In the genomic region with DNA sequence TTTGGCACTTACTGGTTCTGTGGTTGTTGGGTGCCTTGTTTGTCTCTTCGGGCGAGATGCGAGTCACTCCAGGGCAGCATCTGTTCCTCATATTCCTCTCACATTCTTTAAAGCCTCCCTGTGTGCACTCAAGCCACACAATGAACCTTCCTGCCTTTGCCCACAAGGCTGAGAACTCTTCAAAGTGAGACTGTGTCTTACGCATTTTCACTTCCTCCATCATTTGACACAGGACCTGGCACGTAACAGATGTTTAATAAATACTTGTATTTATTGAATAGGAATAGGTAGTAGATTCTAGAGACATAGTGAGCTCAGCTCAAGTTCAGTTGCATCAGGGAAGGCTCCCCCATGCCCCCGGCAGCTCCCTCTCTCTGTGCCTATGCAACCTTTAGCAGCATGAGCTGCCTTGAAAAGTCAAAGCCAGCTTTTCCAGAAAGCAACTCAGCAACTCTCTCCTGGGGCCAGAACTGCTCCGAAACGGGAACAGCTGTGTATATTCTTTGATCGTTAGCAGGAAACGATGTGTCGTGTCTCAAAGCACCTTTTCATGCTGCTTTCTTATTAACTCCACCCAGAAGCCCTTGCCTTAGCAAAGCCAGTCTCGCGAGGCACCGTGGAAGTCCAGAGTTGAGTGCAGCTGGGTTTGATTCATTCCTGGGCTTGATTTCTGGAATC, we compare ENCODE assay signal across 8 cellular contexts.
DNase-seq lines count a peak whose midpoint lies in the region; ATAC-seq and TF ChIP-seq lines count a peak whose summit lies in the region.

No MANE protein-coding gene starts in this region.

- H3K27ac Mint-ChIP-seq in central memory CD8-positive, alpha-beta T cell (ENCODE audit: low read depth): peak overlapping the region; percentile 84
- H3K27ac Mint-ChIP-seq in nephron: peak overlapping the region; percentile 69 to 80 (median 72)

- TF ChIP-seq CTCF in A673 (conservative IDR thresholded peaks at IDR 0.05; ENCODE audit: low read depth, low read length): no peak
- no peak for TF ChIP-seq CTCF in nephron (IDR thresholded peaks at IDR 0.05; ENCODE audit: unreplicated experiment in 3 of 3)
- no peak for TF ChIP-seq CTCF in brain microvascular endothelial cell (IDR thresholded peaks at IDR 0.05; ENCODE audit: low read depth, low read length, missing control alignments)

- H3K36me3 Mint-ChIP-seq in central memory CD8-positive, alpha-beta T cell (ENCODE audit: insufficient read depth): no peaks in the 10 kb centered on the region
- H3K36me3 Mint-ChIP-seq in nephron (ENCODE audit: low read depth): no peaks in the 10 kb centered on the region

- H3K4me3 ChIP-seq in A673 (ENCODE audit: low read depth, low read length, poor library complexity, severe bottlenecking) (no peak overlapping the region), brain microvascular endothelial cell (ENCODE audit: low read depth, low read length) (no peak overlapping the region)

- no peaks in the 10 kb centered on the region for H3K9me3 ChIP-seq in A673 (ENCODE audit: low read depth, low read length, poor library complexity, severe bottlenecking)

- POLR2A ChIA-PET in A673 (lab: Charles Lee; ENCODE audit: low non-redundant PET): interaction anchor here (0.7 kb wide), 1 partner anchor 21 kb away, joined by 3 read pairs; no protein-coding TSS in a partner anchor

- intact Hi-C loops in A673 (cut with micrococcal nuclease; ENCODE audit: unreplicated experiment): no loop called here

- H3K4me1 Mint-ChIP-seq in central memory CD8-positive, alpha-beta T cell: peaks cover 19% of the 10 kb centered on the region
- peaks cover 44% of the 10 kb centered on the region for H3K4me1 Mint-ChIP-seq in nephron

- TF ChIP-seq POLR2A in Raji (IDR thresholded peaks at IDR 0.05; ENCODE audit: insufficient read depth, low read depth, low read length): 0 out of 2 replicates have a peak, but pooled peaks have one; percentile 14

- CTCF ChIA-PET in A673 (lab: Charles Lee): no interaction called here

- peak overlapping the region; percentile 21 for H3K4me3 Mint-ChIP-seq in central memory CD8-positive, alpha-beta T cell
- peak overlapping the region in 1 of 3 experiments; percentile 11 for H3K4me3 Mint-ChIP-seq in nephron

- no peaks in the 10 kb centered on the region for H3K27me3 Mint-ChIP-seq in central memory CD8-positive, alpha-beta T cell
- H3K27me3 Mint-ChIP-seq in nephron (ENCODE audit: low read depth): no peaks in the 10 kb centered on the region

- BruUV-seq in A673 (replicated peaks; lab: Mats Ljungman, UMichigan): no TSS peak

- peak; percentile 89 for ATAC-seq in GM18867 (IDR thresholded peaks at IDR 0.05; ENCODE audit: unreplicated experiment)
- peak; percentile 80 for ATAC-seq in HG03045 (IDR thresholded peaks at IDR 0.05; ENCODE audit: unreplicated experiment)
- peak; percentile 88 for ATAC-seq in central memory CD8-positive, alpha-beta T cell (replicated peaks; ENCODE audit: extremely low read depth, poor library complexity, severe bottlenecking)

- H3K27me3 ChIP-seq in A673 (replicated peaks; ENCODE audit: insufficient read depth, low read depth, low read length, poor library complexity) (no peaks in the 10 kb centered on the region), brain microvascular endothelial cell (replicated peaks) (no peaks in the 10 kb centered on the region)

- H3K4me1 ChIP-seq in A673 (ENCODE audit: insufficient read depth, low read length, poor library complexity, severe bottlenecking): peaks cover 8% of the 10 kb centered on the region

- no peaks in the 10 kb centered on the region for H3K9me3 Mint-ChIP-seq in central memory CD8-positive, alpha-beta T cell
- no peaks in the 10 kb centered on the region for H3K9me3 Mint-ChIP-seq in nephron

- H3K27ac ChIP-seq in A673 (ENCODE audit: low read depth, low read length, poor library complexity, severe bottlenecking): no peak overlapping the region
- no peak overlapping the region for H3K27ac ChIP-seq in brain microvascular endothelial cell

- in situ Hi-C loops in brain microvascular endothelial cell (cut with HindIII; ENCODE audit: low pct_ligation_motif_present, low sequenced_read_pairs): no loop called here

- H3K36me3 ChIP-seq in A673 (ENCODE audit: insufficient read depth, low read length, poor library complexity, severe bottlenecking): no peaks in the 10 kb centered on the region
- no peaks in the 10 kb centered on the region for H3K36me3 ChIP-seq in brain microvascular endothelial cell (replicated peaks)

- peak; percentile 43 for DNase-seq in A673 (ENCODE audit: low spot score)
- peak in 1 of 2 donors; percentile 47 for DNase-seq in central memory CD8-positive, alpha-beta T cell (ENCODE audit: low spot score in 2 of 2)
- no peak for DNase-seq in HuH-7 (ENCODE audit: low spot score)
- DNase-seq in brain microvascular endothelial cell: no peak
